In the genomic region with DNA sequence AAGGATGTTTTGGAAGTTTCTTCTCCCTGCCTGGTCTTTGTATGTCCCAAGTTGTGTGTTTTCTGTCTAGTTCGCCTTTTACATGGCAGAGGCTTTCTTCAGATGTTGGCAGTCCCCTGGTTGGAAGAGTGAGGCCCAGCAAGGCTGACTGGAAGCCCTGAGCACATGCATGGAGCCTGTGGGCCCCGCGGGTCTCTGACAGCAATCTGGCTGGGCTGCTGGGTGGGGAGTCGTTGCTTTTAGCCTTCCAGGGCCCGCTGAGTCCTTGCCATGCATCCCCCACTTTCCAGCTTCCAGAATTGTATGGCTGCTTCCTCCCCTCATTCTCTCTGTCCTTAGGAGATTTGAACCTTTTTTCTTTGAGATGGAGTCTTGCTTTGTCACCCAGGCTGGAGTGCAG, we compare ENCODE assay signal across 14 cellular contexts. TPM values are rescaled to one million over a fixed set of nuclear protein-coding genes. Genes with fewer than 3 reads are reported as not detected.
DNase-seq lines count a peak whose midpoint lies in the region; ATAC-seq and TF ChIP-seq lines count a peak whose summit lies in the region.
"Had no signal": no experiment of that assay in that cellular context is flagged by ENCODE, and none has a peak within 500 bp of the region (broad histone marks: within the 10 kb centered on the region; RNA-seq: fewer than 3 reads in every experiment).

No MANE protein-coding gene starts in this region.

- H3K9me3 Mint-ChIP-seq in WTC11, result peaks cover 8% of the 10 kb centered on the region; the same call in 1 of the 2 replicates

- intact Hi-C loops in psoas muscle (cut with DNase I) (no loop called here), aorta (cut with DNase I) (no loop called here)

- no peaks in the 10 kb centered on the region for H3K4me1 ChIP-seq in HEK293 (ENCODE audit: control insufficient read depth, insufficient read depth, low read length)
- peaks cover 28% of the 10 kb centered on the region for H3K4me1 ChIP-seq in psoas muscle
- H3K4me1 ChIP-seq in aorta (ENCODE audit: control insufficient read depth in 1 of 2, insufficient read depth in 2 of 2, low read length in 2 of 2), result no peaks in the 10 kb centered on the region

- H3K27ac ChIP-seq in HEK293 (ENCODE audit: extremely low read depth, low read depth, low read length), result no peak overlapping the region
- H3K27ac ChIP-seq in psoas muscle, result peak overlapping the region; percentile 68
- no peak overlapping the region for H3K27ac ChIP-seq in aorta (ENCODE audit: low read depth in 1 of 2, low read length in 2 of 2)

- ATAC-seq in WTC11, result no peak
- ATAC-seq in psoas muscle, result no peak
- ATAC-seq in aorta (ENCODE audit: low FRiP score), result no peak
- ATAC-seq: CD8-positive, alpha-beta T cell; HepG2 had no signal

- H3K4me3 Mint-ChIP-seq in WTC11, result no peak overlapping the region
- H3K4me3 Mint-ChIP-seq: CD14-positive monocyte; CD8-positive, alpha-beta T cell had no signal

- no peaks in the 10 kb centered on the region for H3K4me1 Mint-ChIP-seq in WTC11

- POLR2A ChIA-PET in HEK293 (lab: Yijun Ruan, JAX) (no interaction called here), WTC11 (lab: Charles Lee) (no interaction called here)

- CTCF ChIA-PET in HEK293 (lab: Yijun Ruan, JAX), result interaction anchor here (1.1 to 1.2 kb wide), 2 partner anchors 8 to 47 kb away, joined by 3 read pairs; no protein-coding TSS in a partner anchor
- CTCF ChIA-PET in WTC11 (lab: Charles Lee), result interaction anchor here (0.9 to 1.8 kb wide), 2 partner anchors 14 to 46 kb away, joined by 3 to 7 read pairs; no protein-coding TSS in a partner anchor

- DNase-seq in WTC11 (ENCODE audit: low spot score) (no peak), psoas muscle (no peak), aorta (peak; percentile 30 to 35), SHP77 (lab: John Stamatoyannopoulos, UW) (no peak), 8988T (no peak)
- no peak for DNase-seq in activated CD4-positive, alpha-beta T cell treated with anti-CD3 and anti-CD28 coated beads for 48 hours
- DNase-seq: CD8-positive, alpha-beta T cell; COR-L47; DND-41; GDM1; HCEC 1CT had no signal

- H3K4me3 ChIP-seq in HEK293 (ENCODE audit: low read depth, low read length), result no peak overlapping the region
- H3K4me3 ChIP-seq in psoas muscle, result no peak overlapping the region
- no peak overlapping the region for H3K4me3 ChIP-seq in aorta (ENCODE audit: low read length in 2 of 2)

- H3K27me3 ChIP-seq in psoas muscle (ENCODE audit: insufficient read depth in 3 of 3, low read length in 2 of 3), result no peaks in the 10 kb centered on the region
- H3K27me3 ChIP-seq in aorta (ENCODE audit: control insufficient read depth in 1 of 2, insufficient read depth in 2 of 2, low read length in 1 of 2), result no peaks in the 10 kb centered on the region

- H3K27me3 Mint-ChIP-seq in WTC11 (ENCODE audit: low read depth), result no peaks in the 10 kb centered on the region

- peak overlapping the region; percentile 59; the same call in 1 of the 2 replicates for H3K27ac Mint-ChIP-seq in WTC11
- H3K27ac Mint-ChIP-seq: CD8-positive, alpha-beta T cell had no signal

- WGBS in psoas muscle, 3 donors, result 80 to 90% (median 82%) methylated on average over 5 of the region's 5 CpGs
- 76 to 81% methylated on average over 5 of the region's 5 CpGs for WGBS in aorta, 2 donors

- H3K36me3 ChIP-seq in HEK293 (ENCODE audit: control insufficient read depth in 2 of 2, insufficient read depth in 1 of 2, low read length in 2 of 2) (no peaks in the 10 kb centered on the region; a peak in 1 of 3 replicates), psoas muscle (ENCODE audit: insufficient read depth in 1 of 2, low read depth in 1 of 2) (no peaks in the 10 kb centered on the region), aorta (ENCODE audit: control insufficient read depth in 1 of 2, insufficient read depth in 2 of 2, low read length in 1 of 2) (no peaks in the 10 kb centered on the region)

- H3K9me3 ChIP-seq in HEK293 (ENCODE audit: control insufficient read depth, insufficient read depth, low read depth, low read length), result no peaks in the 10 kb centered on the region
- H3K9me3 ChIP-seq in psoas muscle, result no peaks in the 10 kb centered on the region
- no peaks in the 10 kb centered on the region for H3K9me3 ChIP-seq in aorta (ENCODE audit: control insufficient read depth, low read length)

- TF ChIP-seq CTCF in HEK293 (tag by site-specific recombination; IDR thresholded peaks at IDR 0.05) (no peak), WTC11 (IDR thresholded peaks at IDR 0.05) (no peak), psoas muscle (IDR thresholded peaks at IDR 0.05) (no peak)

- H3K36me3 Mint-ChIP-seq in WTC11, result peaks cover 5% of the 10 kb centered on the region

TF ChIP-seq in HEK293, 187 proteins besides CTCF, POLR2A, EP300 and RAD21:
- TF ChIP-seq ZNF239 (tag by site-specific recombination; IDR thresholded peaks at IDR 0.05) (no peak), ZBTB1 (tag by site-specific recombination; IDR thresholded peaks at IDR 0.05) (no peak), SP2 (tag by site-specific recombination; IDR thresholded peaks at IDR 0.05) (no peak)
- TF ChIP-seq, protein P1, sequence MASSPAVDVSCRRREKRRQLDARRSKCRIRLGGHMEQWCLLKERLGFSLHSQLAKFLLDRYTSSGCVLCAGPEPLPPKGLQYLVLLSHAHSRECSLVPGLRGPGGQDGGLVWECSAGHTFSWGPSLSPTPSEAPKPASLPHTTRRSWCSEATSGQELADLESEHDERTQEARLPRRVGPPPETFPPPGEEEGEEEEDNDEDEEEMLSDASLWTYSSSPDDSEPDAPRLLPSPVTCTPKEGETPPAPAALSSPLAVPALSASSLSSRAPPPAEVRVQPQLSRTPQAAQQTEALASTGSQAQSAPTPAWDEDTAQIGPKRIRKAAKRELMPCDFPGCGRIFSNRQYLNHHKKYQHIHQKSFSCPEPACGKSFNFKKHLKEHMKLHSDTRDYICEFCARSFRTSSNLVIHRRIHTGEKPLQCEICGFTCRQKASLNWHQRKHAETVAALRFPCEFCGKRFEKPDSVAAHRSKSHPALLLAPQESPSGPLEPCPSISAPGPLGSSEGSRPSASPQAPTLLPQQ (tag by site-specific recombination; IDR thresholded peaks at IDR 0.05), result 0 out of 2 replicates have a peak, but pooled peaks have one; percentile 21
TF ChIP-seq in HEK293: peak in this region for 1.

TF ChIP-seq in WTC11, 78 proteins besides CTCF, POLR2A, EP300 and RAD21 (continues in another document):
- TF ChIP-seq ZNF138 (CRISPR knock-in tag; conservative IDR thresholded peaks at IDR 0.05) (no peak), ATF6 (CRISPR knock-in tag; IDR thresholded peaks at IDR 0.05) (no peak), ZNF423 (CRISPR knock-in tag; IDR thresholded peaks at IDR 0.05) (no peak), ZNF317 (CRISPR knock-in tag; IDR thresholded peaks at IDR 0.05; ENCODE audit: borderline replicate concordance, low read depth) (no peak), FOXK1 (CRISPR knock-in tag; IDR thresholded peaks at IDR 0.05) (no peak), STAT6 (CRISPR knock-in tag; conservative IDR thresholded peaks at IDR 0.05; ENCODE audit: low read depth) (no peak), NR3C1 (CRISPR knock-in tag; conservative IDR thresholded peaks at IDR 0.05; ENCODE audit: low read depth) (no peak), ESRRA (CRISPR knock-in tag; IDR thresholded peaks at IDR 0.05; ENCODE audit: borderline replicate concordance) (no peak), ZNF671 (CRISPR knock-in tag; IDR thresholded peaks at IDR 0.05) (no peak), CBFB (CRISPR knock-in tag; IDR thresholded peaks at IDR 0.05; ENCODE audit: low read depth) (no peak), RELA (CRISPR knock-in tag; IDR thresholded peaks at IDR 0.05; ENCODE audit: borderline replicate concordance) (no peak), ATF1 (CRISPR knock-in tag; IDR thresholded peaks at IDR 0.05) (no peak)

RNA-seq across cellular contexts. Expression of gene ANKRD9, which starts 25.3 kb away (rescaled TPM):
- 55.6 to 63.8 TPM (median 56.6 TPM) in 3 replicates for total RNA-seq in WTC11 (2021)
- 100 to 1,000 TPM in 2 of 4 donors, 10 to 100 TPM in 2; 48.1 to 126 (median 98.0) TPM for total RNA-seq in psoas muscle
- 10 to 100 TPM; 22.7 to 74.4 (median 36.6) TPM for polyA plus RNA-seq in psoas muscle
- 10 to 100 TPM; 13.7 to 15.0 TPM for total RNA-seq in aorta
- polyA plus RNA-seq in aorta, result 1 to 10 TPM; 3.0 to 5.7 TPM

Comparison
In these comparisons a context has a peak if more than half of its experiments do, and no peak if none do; other contexts are left out.
1. DNase-seq: peak in aorta (2 of 2); none in WTC11 (single experiment), psoas muscle (0 of 2), SHP77 (0 of 2), 8988T (single experiment) and activated CD4-positive, alpha-beta T cell treated with anti-CD3 and anti-CD28 coated beads for 48 hours (single experiment).